In genomic region chr19:15432629-15433518, GRCh38 we compare ENCODE assay signal across 9 cellular contexts. TPM values are rescaled to one million over a fixed set of nuclear protein-coding genes. Genes with fewer than 3 reads are reported as not detected.
DNase-seq lines count a peak whose midpoint lies in the region; ATAC-seq and TF ChIP-seq lines count a peak whose summit lies in the region.
"Had no signal": no experiment of that assay in that cellular context is flagged by ENCODE, and none has a peak within 500 bp of the region (broad histone marks: within the 10 kb centered on the region; RNA-seq: fewer than 3 reads in every experiment).

No MANE protein-coding gene starts in this region.

- peaks cover 12% of the 10 kb centered on the region for H3K4me1 ChIP-seq in HUES6 (ENCODE audit: control insufficient read depth, insufficient read depth, low read length)
- peaks cover 21% of the 10 kb centered on the region for H3K4me1 ChIP-seq in OCI-LY7 (ENCODE audit: insufficient read depth, low read length, poor library complexity, severe bottlenecking)
- H3K4me1 ChIP-seq in mucosa of rectum (ENCODE audit: control insufficient read depth in 2 of 2, insufficient read depth in 2 of 2, low read length in 2 of 2) = peaks cover 12 to 22% of the 10 kb centered on the region in 2 donors

- H3K27ac ChIP-seq in HUES6 (ENCODE audit: low read depth, low read length) = no peak overlapping the region
- peak overlapping the region; percentile 67 for H3K27ac ChIP-seq in OCI-LY7 (ENCODE audit: low read depth, low read length, poor library complexity, severe bottlenecking)
- H3K27ac ChIP-seq in mucosa of rectum (ENCODE audit: low read depth in 2 of 2, low read length in 2 of 2) = peak overlapping the region; percentile 80 to 81

- H3K36me3 Mint-ChIP-seq in CD14-positive monocyte = peaks cover 5 to 15% of the 10 kb centered on the region in 2 donors

- intact Hi-C loops in CD14-positive monocyte (cut with micrococcal nuclease) (loop anchor here (1.0 to 5.0 kb wide), 3 partner anchors 14 to 124 kb away; partner anchors contain the start of gene AKAP8L (in 1 of the 2)), OCI-LY7 (cut with micrococcal nuclease; ENCODE audit: unreplicated experiment) (loop anchor here (5.0 kb wide), 1 partner anchor 124 kb away; no protein-coding TSS in a partner anchor)

- peak; percentile 62 for ATAC-seq in GM19395 (IDR thresholded peaks at IDR 0.05; ENCODE audit: unreplicated experiment)

- peak overlapping the region; percentile 86 for H3K4me2 ChIP-seq in OCI-LY7 (ENCODE audit: low read length)

- peak overlapping the region; percentile 71 for H3K4me3 ChIP-seq in HUES6 (ENCODE audit: low read depth, low read length)
- H3K4me3 ChIP-seq in OCI-LY7 (ENCODE audit: low read depth, low read length, poor library complexity, severe bottlenecking) = peak overlapping the region; percentile 89
- peak overlapping the region; percentile 73 for H3K4me3 ChIP-seq in epithelial cell of proximal tubule (ENCODE audit: low read depth, low read length)
- H3K4me3 ChIP-seq in mucosa of rectum (ENCODE audit: low read length in 2 of 2) = peak overlapping the region; percentile 74 to 87

- peaks cover 28% of the 10 kb centered on the region for H3K4me1 Mint-ChIP-seq in CD14-positive monocyte

- H2AFZ ChIP-seq in OCI-LY7 (ENCODE audit: low read length) = peak overlapping the region; percentile 94

- H3K9me3 ChIP-seq in HUES6 (ENCODE audit: control insufficient read depth, insufficient read depth, low read depth, low read length) = no peaks in the 10 kb centered on the region
- no peaks in the 10 kb centered on the region for H3K9me3 ChIP-seq in OCI-LY7 (ENCODE audit: low read length)
- H3K9me3 ChIP-seq in mucosa of rectum (ENCODE audit: control insufficient read depth in 2 of 2, low read length in 2 of 2) = no peaks in the 10 kb centered on the region

- H4K20me1 ChIP-seq in OCI-LY7 (ENCODE audit: insufficient read depth, low read length) = no peaks in the 10 kb centered on the region

- no peak for TF ChIP-seq CTCF in CD14-positive monocyte (IDR thresholded peaks at IDR 0.05)
- no peak for TF ChIP-seq CTCF in OCI-LY7 (conservative IDR thresholded peaks at IDR 0.05; ENCODE audit: low read length)
- no peak for TF ChIP-seq CTCF in epithelial cell of proximal tubule (conservative IDR thresholded peaks at IDR 0.05; ENCODE audit: low read depth, low read length)

- peak overlapping the region; percentile 8 for H3K9ac ChIP-seq in HUES6 (ENCODE audit: low read length)
- H3K9ac ChIP-seq in mucosa of rectum (ENCODE audit: low read depth in 1 of 2, low read length in 2 of 2) = peak overlapping the region; percentile 70 to 72

- H3K27me3 Mint-ChIP-seq in CD14-positive monocyte (ENCODE audit: low read depth in 3 of 3) = peaks cover 0 to 11% (median 0%) of the 10 kb centered on the region in 3 donors

- CTCF ChIA-PET in OCI-LY7 (lab: Charles Lee; ENCODE audit: unreplicated experiment) = interaction anchor here (0.6 to 1.1 kb wide), 2 partner anchors 14 to 1526 kb away, joined by 3 to 5 read pairs; no protein-coding TSS in a partner anchor

- BruUV-seq in OCI-LY7 (replicated peaks; lab: Mats Ljungman, UMichigan) = no TSS peak

- peak overlapping the region; percentile 96 to 99 for H3K4me3 Mint-ChIP-seq in CD14-positive monocyte

- no peaks in the 10 kb centered on the region for H3K9me2 ChIP-seq in OCI-LY7 (ENCODE audit: insufficient read depth, low read length)

- POLR2A ChIA-PET in OCI-LY7 (lab: Charles Lee) = interaction anchor here (0.6 to 0.9 kb wide), 2 partner anchors 31 to 53 kb away, joined by 3 to 5 read pairs; no protein-coding TSS in a partner anchor

- H3K9me3 Mint-ChIP-seq in CD14-positive monocyte = peaks cover 0 to 2% (median 0%) of the 10 kb centered on the region in 7 donors

- DNase-seq in CD14-positive monocyte (ENCODE audit: low spot score) (peak; percentile 89), OCI-LY7 (ENCODE audit: low spot score) (peak; percentile 92), activated T-cell treated with anti-CD3 and anti-CD28 coated beads for 48 hours (ENCODE audit: low read depth) (peak; percentile 95), epithelial cell of proximal tubule (ENCODE audit: low read depth) (no peak)
- peak; percentile 67 to 81 for DNase-seq in stimulated activated CD8-positive, alpha-beta memory T cell treated with anti-CD3 and anti-CD28 coated beads, Interleukin-4, amount 100 ng/mL, for 1 hour (ENCODE audit: low read depth in 2 of 2, low spot score in 1 of 2)

- H3K79me2 ChIP-seq in OCI-LY7 (ENCODE audit: insufficient read depth, low read depth, low read length) = peaks cover 24% of the 10 kb centered on the region

- H3K27ac Mint-ChIP-seq in CD14-positive monocyte = peak overlapping the region; percentile 84 to 95 (median 92)

- H3K36me3 ChIP-seq in HUES6 (ENCODE audit: control insufficient read depth, insufficient read depth, low read length) (peaks cover 4% of the 10 kb centered on the region), OCI-LY7 (ENCODE audit: insufficient read depth, low read length) (peaks cover 21% of the 10 kb centered on the region), mucosa of rectum (ENCODE audit: control insufficient read depth in 2 of 2, insufficient read depth in 2 of 2, low read length in 2 of 2) (peaks cover 0 to under 1% of the 10 kb centered on the region in 2 donors)

- H3K27me3 ChIP-seq in HUES6 (ENCODE audit: control insufficient read depth, insufficient read depth, low read length) = no peaks in the 10 kb centered on the region
- no peaks in the 10 kb centered on the region for H3K27me3 ChIP-seq in mucosa of rectum (ENCODE audit: control insufficient read depth in 2 of 2, insufficient read depth in 2 of 2, low read length in 2 of 2)

RNA-seq across cellular contexts. Expression of gene AKAP8L, which starts 14.1 kb away (rescaled TPM):
- polyA plus RNA-seq in CD14-positive monocyte = 10 to 100 TPM; 21.4 to 39.0 TPM
- total RNA-seq in OCI-LY7 (2014; rRNA removed; shearing (Covaris generic)) = 119 and 122 TPM in 2 replicates
- total RNA-seq in OCI-LY7 (2022) (124 and 143 TPM in 2 replicates), epithelial cell of proximal tubule (52.2 and 89.9 TPM in 2 replicates)

RNA-seq across cellular contexts. Expression of gene WIZ, which starts 16.9 kb away (rescaled TPM):
- polyA plus RNA-seq in CD14-positive monocyte = under 1 TPM; 0.47 to 0.51 TPM
- total RNA-seq in OCI-LY7 (2014; rRNA removed; shearing (Covaris generic)) = 13.5 and 16.4 TPM in 2 replicates
- total RNA-seq in OCI-LY7 (2022) (35.9 and 38.3 TPM in 2 replicates), epithelial cell of proximal tubule (19.9 and 32.5 TPM in 2 replicates)

RNA-seq across cellular contexts. Expression of gene RASAL3, which starts 31.5 kb away (rescaled TPM):
- polyA plus RNA-seq in CD14-positive monocyte = 10 to 100 TPM in 1 of 2 donors, 1 to 10 TPM in 1; 4.5 to 13.6 TPM
- total RNA-seq in OCI-LY7 (2014; rRNA removed; shearing (Covaris generic)) = 28.3 and 29.3 TPM in 2 replicates
- total RNA-seq in OCI-LY7 (2022) (52.0 and 53.3 TPM in 2 replicates), epithelial cell of proximal tubule (not detected in 2 replicates)

RNA-seq across cellular contexts. Expression of gene PGLYRP2, which starts 46.4 kb away (rescaled TPM):
- under 1 TPM; 0.15 to 0.32 TPM for polyA plus RNA-seq in CD14-positive monocyte
- total RNA-seq in OCI-LY7 (2014; rRNA removed; shearing (Covaris generic)) = not detected in 2 replicates
- not detected in 2 replicates for total RNA-seq in OCI-LY7 (2022)
- total RNA-seq in epithelial cell of proximal tubule = not detected in 2 replicates
- total RNA-seq: activated CD8-positive, alpha-beta memory T cell treated with anti-CD3 and anti-CD28 coated beads for 36 hours had no signal

RNA-seq across cellular contexts. Expression of gene AKAP8, which starts 53.3 kb away (rescaled TPM):
- 10 to 100 TPM in 1 of 2 donors, 1 to 10 TPM in 1; 8.0 to 12.3 TPM for polyA plus RNA-seq in CD14-positive monocyte
- total RNA-seq in OCI-LY7 (2014; rRNA removed; shearing (Covaris generic)) = 22.2 and 26.4 TPM in 2 replicates
- 51.3 and 52.3 TPM in 2 replicates for total RNA-seq in OCI-LY7 (2022)
- 14.1 and 23.8 TPM in 2 replicates for total RNA-seq in epithelial cell of proximal tubule

Comparison
In these comparisons a context has a peak if more than half of its experiments do, and no peak if none do; other contexts are left out.
1. RNA of gene RASAL3, which starts 31.5 kb away (total RNA-seq): 28.3 to 53.3 TPM in OCI-LY7; not detected in epithelial cell of proximal tubule; every median in the first group is over 10 times any median in the second.
2. Peak in every context shown above with its lines, with median percentiles within 50 percentile points of each other: H3K4me3 ChIP-seq.